In the genomic region with DNA sequence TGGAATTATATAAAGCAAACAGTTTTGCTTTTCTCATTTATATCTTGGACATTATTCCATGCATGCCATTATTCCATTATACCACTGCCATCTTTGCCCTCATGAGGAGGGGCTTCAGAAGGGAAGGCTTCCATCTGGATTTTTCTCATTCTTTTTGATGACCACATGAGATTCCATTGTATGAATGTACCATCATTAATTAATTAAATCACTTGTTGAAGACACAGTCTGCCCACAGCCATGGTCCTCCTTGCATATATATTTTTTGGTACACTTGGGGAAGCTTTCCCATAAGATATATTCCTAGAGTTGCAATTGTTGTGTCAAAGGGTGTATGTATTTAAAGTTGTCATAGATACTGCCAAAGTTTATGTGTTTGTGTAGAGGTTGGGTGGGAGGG, we compare ENCODE assay signal across 28 cellular contexts.
"Had no signal": no experiment of that assay in that cellular context is flagged by ENCODE, and none has a peak within 500 bp of the region (broad histone marks: within the 10 kb centered on the region; RNA-seq: fewer than 3 reads in every experiment).

No MANE protein-coding gene starts in this region.

- H3K27ac Mint-ChIP-seq: activated CD4-positive, alpha-beta T cell treated with anti-CD3 and anti-CD28 coated beads for 36 hours; activated CD8-positive, alpha-beta memory T cell treated with anti-CD3 and anti-CD28 coated beads, Interleukin-2, amount 10 ng/mL, durations not matched to agents 7 days and 5 days; activated CD8-positive, alpha-beta T cell treated with anti-CD3 and anti-CD28 coated beads, Interleukin-2, amount 10 ng/mL, durations not matched to agents 7 days and 5 days; activated naive CD4-positive, alpha-beta T cell treated with anti-CD3 and anti-CD28 coated beads for 36 hours; activated naive CD8-positive, alpha-beta T cell treated with anti-CD3 and anti-CD28 coated beads for 36 hours; activated T-cell treated with anti-CD3 and anti-CD28 coated beads, Interleukin-2, amount 50 U/mL, for 72 hours; dendritic cell treated with granulocyte-macrophage colony-stimulating factor and Interleukin-4, amounts not matched to agents 40 ng/mL and 50 ng/mL, for 4 days; naive B cell; nephron progenitor cell; T-cell; T-helper 2 cell treated with Interferon-gamma antibody and Interleukin-4, amounts not matched to agents 5 μg/mL and 100 μg/mL, for 36 hours had no signal

- H3K9me3 ChIP-seq: adrenal gland, ascending aorta, esophagus muscularis mucosa, pancreas, prostate gland, spleen, testis had no signal

- H3K4me1 ChIP-seq: pancreas, prostate gland had no signal

- H3K36me3 Mint-ChIP-seq: activated CD8-positive, alpha-beta memory T cell treated with anti-CD3 and anti-CD28 coated beads, Interleukin-2, amount 10 ng/mL, durations not matched to agents 7 days and 5 days; activated naive CD8-positive, alpha-beta T cell treated with anti-CD3 and anti-CD28 coated beads for 36 hours; naive B cell; T-cell had no signal

- DNase-seq: activated CD4-positive, alpha-beta T cell treated with anti-CD3 and anti-CD28 coated beads for 36 hours; activated CD4-positive, CD25-positive, alpha-beta regulatory T cell; activated CD8-positive, alpha-beta memory T cell treated with anti-CD3 and anti-CD28 coated beads, Interleukin-2, amount 10 ng/mL, durations not matched to agents 7 days and 5 days; activated CD8-positive, alpha-beta T cell treated with anti-CD3 and anti-CD28 coated beads, Interleukin-2, amount 10 ng/mL, durations not matched to agents 7 days and 5 days; activated naive CD4-positive, alpha-beta T cell treated with anti-CD3 and anti-CD28 coated beads for 36 hours; activated naive CD8-positive, alpha-beta T cell treated with anti-CD3 and anti-CD28 coated beads for 36 hours; activated T-cell treated with anti-CD3 and anti-CD28 coated beads for 4 hours; activated T-cell treated with anti-CD3 and anti-CD28 coated beads, Interleukin-2, amount 50 U/mL, for 72 hours; adrenal gland; foreskin keratinocyte; islet precursor cell; left cardiac atrium; left ventricle myocardium superior; naive B cell; nephron progenitor cell; pancreas; spleen; stimulated activated CD4-positive, alpha-beta T cell treated with anti-CD3 and anti-CD28 coated beads, Interleukin-2, amount 100 ng/mL, for 48 hours; stimulated activated naive CD8-positive, alpha-beta T cell treated with anti-CD3 and anti-CD28 coated beads, Interleukin-15, Interleukin-2, amounts not matched to agents 100 U/mL and 50 U/mL, for 24 hours; T-cell; testis; trophoblast cell had no signal

- H3K36me3 ChIP-seq: adrenal gland, ascending aorta, esophagus muscularis mucosa, pancreas, prostate gland, spleen had no signal

- H3K4me3 ChIP-seq: adrenal gland, ascending aorta, esophagus muscularis mucosa, pancreas, prostate gland, spleen, testis had no signal

- H3K27ac ChIP-seq: ascending aorta, foreskin keratinocyte, pancreas, prostate gland, testis had no signal

- H3K9me3 Mint-ChIP-seq: activated naive CD4-positive, alpha-beta T cell treated with anti-CD3 and anti-CD28 coated beads for 36 hours; activated naive CD8-positive, alpha-beta T cell treated with anti-CD3 and anti-CD28 coated beads for 36 hours; activated T-cell treated with anti-CD3 and anti-CD28 coated beads, Interleukin-2, amount 50 U/mL, for 72 hours; dendritic cell treated with granulocyte-macrophage colony-stimulating factor and Interleukin-4, amounts not matched to agents 40 ng/mL and 50 ng/mL, for 4 days; naive B cell; T-cell; T-helper 2 cell treated with Interferon-gamma antibody and Interleukin-4, amounts not matched to agents 5 μg/mL and 100 μg/mL, for 36 hours had no signal

- H3K27me3 ChIP-seq: adrenal gland, ascending aorta, esophagus muscularis mucosa, foreskin keratinocyte, pancreas, testis had no signal

- H3K4me3 Mint-ChIP-seq: activated CD4-positive, alpha-beta T cell treated with anti-CD3 and anti-CD28 coated beads for 36 hours; activated CD8-positive, alpha-beta memory T cell treated with anti-CD3 and anti-CD28 coated beads, Interleukin-2, amount 10 ng/mL, durations not matched to agents 7 days and 5 days; activated CD8-positive, alpha-beta T cell treated with anti-CD3 and anti-CD28 coated beads, Interleukin-2, amount 10 ng/mL, durations not matched to agents 7 days and 5 days; activated naive CD4-positive, alpha-beta T cell treated with anti-CD3 and anti-CD28 coated beads for 36 hours; activated naive CD8-positive, alpha-beta T cell treated with anti-CD3 and anti-CD28 coated beads for 36 hours; activated T-cell treated with anti-CD3 and anti-CD28 coated beads, Interleukin-2, amount 50 U/mL, for 72 hours; dendritic cell treated with granulocyte-macrophage colony-stimulating factor and Interleukin-4, amounts not matched to agents 40 ng/mL and 50 ng/mL, for 4 days; endodermal cell; naive B cell; nephron progenitor cell; T-cell; T-helper 2 cell treated with Interferon-gamma antibody and Interleukin-4, amounts not matched to agents 5 μg/mL and 100 μg/mL, for 36 hours had no signal
